In the genomic region with DNA sequence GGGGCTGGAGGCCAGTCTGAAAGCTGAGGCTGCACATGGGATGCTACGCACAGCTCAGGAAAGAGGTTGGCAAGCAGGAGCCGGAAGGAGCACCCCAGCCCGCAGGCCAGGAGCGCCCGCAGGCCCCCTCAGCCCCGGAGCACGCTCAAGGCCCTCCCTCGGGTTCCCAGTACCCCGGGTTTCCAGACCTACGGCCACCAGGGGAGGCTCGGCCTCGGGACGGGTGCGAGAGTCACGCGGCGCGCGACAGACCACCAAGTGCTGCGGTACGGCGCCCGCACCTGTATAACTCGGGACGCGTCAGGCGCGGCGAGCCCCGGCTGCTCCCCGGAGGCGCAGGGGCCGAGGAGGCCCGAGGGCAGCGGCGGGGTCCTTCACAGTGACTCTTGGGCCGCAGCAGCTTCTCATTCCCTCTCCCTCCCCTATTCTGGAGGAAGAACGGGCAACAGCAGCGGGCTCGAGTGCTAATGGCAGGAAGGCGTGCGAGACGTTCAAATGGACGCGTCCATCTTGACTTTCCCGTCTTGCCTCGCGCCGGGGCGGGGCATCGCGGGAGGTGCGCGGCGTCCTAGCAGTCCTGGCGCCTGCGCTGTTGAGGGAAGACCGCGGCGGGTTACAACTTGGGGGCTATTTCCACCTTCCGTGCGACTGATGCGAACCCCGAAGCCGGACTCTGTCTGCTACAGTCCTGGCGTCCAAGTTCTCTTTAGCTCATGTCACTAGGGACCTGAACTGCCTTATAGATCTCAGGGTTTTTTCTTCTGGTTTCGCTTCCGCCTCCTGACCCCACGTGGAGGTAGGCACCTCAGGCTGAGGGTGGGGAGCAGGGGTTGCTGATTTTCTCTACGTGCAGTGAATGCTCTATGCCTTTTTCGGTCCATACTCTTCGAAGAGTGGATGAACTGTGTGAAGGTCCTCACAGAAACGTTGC, we compare ENCODE assay signal across 1 cellular context.
TF ChIP-seq lines count a peak whose summit lies in the region.

A gene with protein sequence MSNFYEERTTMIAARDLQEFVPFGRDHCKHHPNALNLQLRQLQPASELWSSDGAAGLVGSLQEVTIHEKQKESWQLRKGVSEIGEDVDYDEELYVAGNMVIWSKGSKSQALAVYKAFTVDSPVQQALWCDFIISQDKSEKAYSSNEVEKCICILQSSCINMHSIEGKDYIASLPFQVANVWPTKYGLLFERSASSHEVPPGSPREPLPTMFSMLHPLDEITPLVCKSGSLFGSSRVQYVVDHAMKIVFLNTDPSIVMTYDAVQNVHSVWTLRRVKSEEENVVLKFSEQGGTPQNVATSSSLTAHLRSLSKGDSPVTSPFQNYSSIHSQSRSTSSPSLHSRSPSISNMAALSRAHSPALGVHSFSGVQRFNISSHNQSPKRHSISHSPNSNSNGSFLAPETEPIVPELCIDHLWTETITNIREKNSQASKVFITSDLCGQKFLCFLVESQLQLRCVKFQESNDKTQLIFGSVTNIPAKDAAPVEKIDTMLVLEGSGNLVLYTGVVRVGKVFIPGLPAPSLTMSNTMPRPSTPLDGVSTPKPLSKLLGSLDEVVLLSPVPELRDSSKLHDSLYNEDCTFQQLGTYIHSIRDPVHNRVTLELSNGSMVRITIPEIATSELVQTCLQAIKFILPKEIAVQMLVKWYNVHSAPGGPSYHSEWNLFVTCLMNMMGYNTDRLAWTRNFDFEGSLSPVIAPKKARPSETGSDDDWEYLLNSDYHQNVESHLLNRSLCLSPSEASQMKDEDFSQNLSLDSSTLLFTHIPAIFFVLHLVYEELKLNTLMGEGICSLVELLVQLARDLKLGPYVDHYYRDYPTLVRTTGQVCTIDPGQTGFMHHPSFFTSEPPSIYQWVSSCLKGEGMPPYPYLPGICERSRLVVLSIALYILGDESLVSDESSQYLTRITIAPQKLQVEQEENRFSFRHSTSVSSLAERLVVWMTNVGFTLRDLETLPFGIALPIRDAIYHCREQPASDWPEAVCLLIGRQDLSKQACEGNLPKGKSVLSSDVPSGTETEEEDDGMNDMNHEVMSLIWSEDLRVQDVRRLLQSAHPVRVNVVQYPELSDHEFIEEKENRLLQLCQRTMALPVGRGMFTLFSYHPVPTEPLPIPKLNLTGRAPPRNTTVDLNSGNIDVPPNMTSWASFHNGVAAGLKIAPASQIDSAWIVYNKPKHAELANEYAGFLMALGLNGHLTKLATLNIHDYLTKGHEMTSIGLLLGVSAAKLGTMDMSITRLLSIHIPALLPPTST (N-terminal part only) (minus strand): TSS at position 533 of the 931 bp plus-strand sequence. CDS start 3,368 bp downstream, outside the sequence.

TF ChIP-seq in HepG2, 621 proteins besides CTCF, POLR2A, EP300 and RAD21 (continued from another document and continues in another):
- TF ChIP-seq, protein P1, sequence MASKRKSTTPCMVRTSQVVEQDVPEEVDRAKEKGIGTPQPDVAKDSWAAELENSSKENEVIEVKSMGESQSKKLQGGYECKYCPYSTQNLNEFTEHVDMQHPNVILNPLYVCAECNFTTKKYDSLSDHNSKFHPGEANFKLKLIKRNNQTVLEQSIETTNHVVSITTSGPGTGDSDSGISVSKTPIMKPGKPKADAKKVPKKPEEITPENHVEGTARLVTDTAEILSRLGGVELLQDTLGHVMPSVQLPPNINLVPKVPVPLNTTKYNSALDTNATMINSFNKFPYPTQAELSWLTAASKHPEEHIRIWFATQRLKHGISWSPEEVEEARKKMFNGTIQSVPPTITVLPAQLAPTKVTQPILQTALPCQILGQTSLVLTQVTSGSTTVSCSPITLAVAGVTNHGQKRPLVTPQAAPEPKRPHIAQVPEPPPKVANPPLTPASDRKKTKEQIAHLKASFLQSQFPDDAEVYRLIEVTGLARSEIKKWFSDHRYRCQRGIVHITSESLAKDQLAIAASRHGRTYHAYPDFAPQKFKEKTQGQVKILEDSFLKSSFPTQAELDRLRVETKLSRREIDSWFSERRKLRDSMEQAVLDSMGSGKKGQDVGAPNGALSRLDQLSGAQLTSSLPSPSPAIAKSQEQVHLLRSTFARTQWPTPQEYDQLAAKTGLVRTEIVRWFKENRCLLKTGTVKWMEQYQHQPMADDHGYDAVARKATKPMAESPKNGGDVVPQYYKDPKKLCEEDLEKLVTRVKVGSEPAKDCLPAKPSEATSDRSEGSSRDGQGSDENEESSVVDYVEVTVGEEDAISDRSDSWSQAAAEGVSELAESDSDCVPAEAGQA (IDR thresholded peaks at IDR 0.05; ENCODE audit: low read depth) = peak; percentile 78
- TF ChIP-seq, protein P1 (CRISPR knock-in tag; IDR thresholded peaks at IDR 0.05; ENCODE audit: borderline replicate concordance) = no peak; the same call in 1 of the 2 replicates
- TF ChIP-seq KDM2A (CRISPR knock-in tag; IDR thresholded peaks at IDR 0.05; ENCODE audit: borderline replicate concordance, low read depth) (peak; percentile 95), RARA (CRISPR knock-in tag; IDR thresholded peaks at IDR 0.05) (no peak; the same call in 1 of the 2 replicates), HNRNPK (IDR thresholded peaks at IDR 0.05; ENCODE audit: low read depth, low read length, poor library complexity, severe bottlenecking) (no peak), SALL2 (CRISPR knock-in tag; IDR thresholded peaks at IDR 0.05) (peak; percentile 96), ZNF331 (CRISPR knock-in tag; IDR thresholded peaks at IDR 0.05) (peak; percentile 52), ZNF234 (CRISPR knock-in tag; conservative IDR thresholded peaks at IDR 0.05) (no peak; the same call in 1 of the 2 replicates), RBAK (CRISPR knock-in tag; IDR thresholded peaks at IDR 0.05) (0 out of 2 replicates have a peak, but pooled peaks have one; percentile 36), FOXP1 (IDR thresholded peaks at IDR 0.05) (no peak), FOXP1 (CRISPR knock-in tag; IDR thresholded peaks at IDR 0.05) (no peak), ZNF652 (CRISPR knock-in tag; IDR thresholded peaks at IDR 0.05; ENCODE audit: borderline replicate concordance, low read depth) (peak; percentile 7; the same call in 1 of the 2 replicates), ZNF792 (CRISPR knock-in tag; IDR thresholded peaks at IDR 0.05) (peak; percentile 78), ZNF224 (CRISPR knock-in tag; IDR thresholded peaks at IDR 0.05) (peak; percentile 70; the same call in 1 of the 2 replicates), ZNF292 (CRISPR knock-in tag; IDR thresholded peaks at IDR 0.05; ENCODE audit: borderline replicate concordance, low read depth) (peak; percentile 62), RAD51 (IDR thresholded peaks at IDR 0.05; ENCODE audit: borderline replicate concordance) (no peak)
- TF ChIP-seq, protein P2, sequence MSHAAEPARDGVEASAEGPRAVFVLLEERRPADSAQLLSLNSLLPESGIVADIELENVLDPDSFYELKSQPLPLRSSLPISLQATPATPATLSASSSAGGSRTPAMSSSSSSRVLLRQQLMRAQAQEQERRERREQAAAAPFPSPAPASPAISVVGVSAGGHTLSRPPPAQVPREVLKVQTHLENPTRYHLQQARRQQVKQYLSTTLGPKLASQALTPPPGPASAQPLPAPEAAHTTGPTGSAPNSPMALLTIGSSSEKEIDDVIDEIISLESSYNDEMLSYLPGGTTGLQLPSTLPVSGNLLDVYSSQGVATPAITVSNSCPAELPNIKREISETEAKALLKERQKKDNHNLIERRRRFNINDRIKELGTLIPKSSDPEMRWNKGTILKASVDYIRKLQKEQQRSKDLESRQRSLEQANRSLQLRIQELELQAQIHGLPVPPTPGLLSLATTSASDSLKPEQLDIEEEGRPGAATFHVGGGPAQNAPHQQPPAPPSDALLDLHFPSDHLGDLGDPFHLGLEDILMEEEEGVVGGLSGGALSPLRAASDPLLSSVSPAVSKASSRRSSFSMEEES (CRISPR knock-in tag; IDR thresholded peaks at IDR 0.05) = 0 out of 2 replicates have a peak, but pooled peaks have one; percentile 58
- TF ChIP-seq, protein P3, sequence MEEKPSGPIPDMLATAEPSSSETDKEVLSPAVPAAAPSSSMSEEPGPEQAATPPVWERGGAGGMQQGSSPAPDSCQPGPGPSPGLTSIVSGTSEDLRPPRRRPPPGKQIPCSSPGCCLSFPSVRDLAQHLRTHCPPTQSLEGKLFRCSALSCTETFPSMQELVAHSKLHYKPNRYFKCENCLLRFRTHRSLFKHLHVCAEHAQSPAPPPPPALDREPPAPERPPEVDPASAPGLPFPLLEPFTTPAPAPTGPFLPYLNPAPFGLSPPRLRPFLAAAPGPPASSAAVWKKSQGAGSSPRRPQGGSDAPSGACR (CRISPR knock-in tag; IDR thresholded peaks at IDR 0.05) = peak; percentile 77; the same call in 1 of the 2 replicates
- TF ChIP-seq, protein P4, sequence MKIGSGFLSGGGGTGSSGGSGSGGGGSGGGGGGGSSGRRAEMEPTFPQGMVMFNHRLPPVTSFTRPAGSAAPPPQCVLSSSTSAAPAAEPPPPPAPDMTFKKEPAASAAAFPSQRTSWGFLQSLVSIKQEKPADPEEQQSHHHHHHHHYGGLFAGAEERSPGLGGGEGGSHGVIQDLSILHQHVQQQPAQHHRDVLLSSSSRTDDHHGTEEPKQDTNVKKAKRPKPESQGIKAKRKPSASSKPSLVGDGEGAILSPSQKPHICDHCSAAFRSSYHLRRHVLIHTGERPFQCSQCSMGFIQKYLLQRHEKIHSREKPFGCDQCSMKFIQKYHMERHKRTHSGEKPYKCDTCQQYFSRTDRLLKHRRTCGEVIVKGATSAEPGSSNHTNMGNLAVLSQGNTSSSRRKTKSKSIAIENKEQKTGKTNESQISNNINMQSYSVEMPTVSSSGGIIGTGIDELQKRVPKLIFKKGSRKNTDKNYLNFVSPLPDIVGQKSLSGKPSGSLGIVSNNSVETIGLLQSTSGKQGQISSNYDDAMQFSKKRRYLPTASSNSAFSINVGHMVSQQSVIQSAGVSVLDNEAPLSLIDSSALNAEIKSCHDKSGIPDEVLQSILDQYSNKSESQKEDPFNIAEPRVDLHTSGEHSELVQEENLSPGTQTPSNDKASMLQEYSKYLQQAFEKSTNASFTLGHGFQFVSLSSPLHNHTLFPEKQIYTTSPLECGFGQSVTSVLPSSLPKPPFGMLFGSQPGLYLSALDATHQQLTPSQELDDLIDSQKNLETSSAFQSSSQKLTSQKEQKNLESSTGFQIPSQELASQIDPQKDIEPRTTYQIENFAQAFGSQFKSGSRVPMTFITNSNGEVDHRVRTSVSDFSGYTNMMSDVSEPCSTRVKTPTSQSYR (CRISPR knock-in tag; IDR thresholded peaks at IDR 0.05; ENCODE audit: borderline replicate concordance) = no peak; the same call in 1 of the 2 replicates
- TF ChIP-seq, protein P5, sequence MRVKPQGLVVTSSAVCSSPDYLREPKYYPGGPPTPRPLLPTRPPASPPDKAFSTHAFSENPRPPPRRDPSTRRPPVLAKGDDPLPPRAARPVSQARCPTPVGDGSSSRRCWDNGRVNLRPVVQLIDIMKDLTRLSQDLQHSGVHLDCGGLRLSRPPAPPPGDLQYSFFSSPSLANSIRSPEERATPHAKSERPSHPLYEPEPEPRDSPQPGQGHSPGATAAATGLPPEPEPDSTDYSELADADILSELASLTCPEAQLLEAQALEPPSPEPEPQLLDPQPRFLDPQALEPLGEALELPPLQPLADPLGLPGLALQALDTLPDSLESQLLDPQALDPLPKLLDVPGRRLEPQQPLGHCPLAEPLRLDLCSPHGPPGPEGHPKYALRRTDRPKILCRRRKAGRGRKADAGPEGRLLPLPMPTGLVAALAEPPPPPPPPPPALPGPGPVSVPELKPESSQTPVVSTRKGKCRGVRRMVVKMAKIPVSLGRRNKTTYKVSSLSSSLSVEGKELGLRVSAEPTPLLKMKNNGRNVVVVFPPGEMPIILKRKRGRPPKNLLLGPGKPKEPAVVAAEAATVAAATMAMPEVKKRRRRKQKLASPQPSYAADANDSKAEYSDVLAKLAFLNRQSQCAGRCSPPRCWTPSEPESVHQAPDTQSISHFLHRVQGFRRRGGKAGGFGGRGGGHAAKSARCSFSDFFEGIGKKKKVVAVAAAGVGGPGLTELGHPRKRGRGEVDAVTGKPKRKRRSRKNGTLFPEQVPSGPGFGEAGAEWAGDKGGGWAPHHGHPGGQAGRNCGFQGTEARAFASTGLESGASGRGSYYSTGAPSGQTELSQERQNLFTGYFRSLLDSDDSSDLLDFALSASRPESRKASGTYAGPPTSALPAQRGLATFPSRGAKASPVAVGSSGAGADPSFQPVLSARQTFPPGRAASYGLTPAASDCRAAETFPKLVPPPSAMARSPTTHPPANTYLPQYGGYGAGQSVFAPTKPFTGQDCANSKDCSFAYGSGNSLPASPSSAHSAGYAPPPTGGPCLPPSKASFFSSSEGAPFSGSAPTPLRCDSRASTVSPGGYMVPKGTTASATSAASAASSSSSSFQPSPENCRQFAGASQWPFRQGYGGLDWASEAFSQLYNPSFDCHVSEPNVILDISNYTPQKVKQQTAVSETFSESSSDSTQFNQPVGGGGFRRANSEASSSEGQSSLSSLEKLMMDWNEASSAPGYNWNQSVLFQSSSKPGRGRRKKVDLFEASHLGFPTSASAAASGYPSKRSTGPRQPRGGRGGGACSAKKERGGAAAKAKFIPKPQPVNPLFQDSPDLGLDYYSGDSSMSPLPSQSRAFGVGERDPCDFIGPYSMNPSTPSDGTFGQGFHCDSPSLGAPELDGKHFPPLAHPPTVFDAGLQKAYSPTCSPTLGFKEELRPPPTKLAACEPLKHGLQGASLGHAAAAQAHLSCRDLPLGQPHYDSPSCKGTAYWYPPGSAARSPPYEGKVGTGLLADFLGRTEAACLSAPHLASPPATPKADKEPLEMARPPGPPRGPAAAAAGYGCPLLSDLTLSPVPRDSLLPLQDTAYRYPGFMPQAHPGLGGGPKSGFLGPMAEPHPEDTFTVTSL (CRISPR knock-in tag; IDR thresholded peaks at IDR 0.05; ENCODE audit: borderline replicate concordance) = peak; percentile 75
